27 cellular contexts compared by ENCODE assay signal in the genomic region with DNA sequence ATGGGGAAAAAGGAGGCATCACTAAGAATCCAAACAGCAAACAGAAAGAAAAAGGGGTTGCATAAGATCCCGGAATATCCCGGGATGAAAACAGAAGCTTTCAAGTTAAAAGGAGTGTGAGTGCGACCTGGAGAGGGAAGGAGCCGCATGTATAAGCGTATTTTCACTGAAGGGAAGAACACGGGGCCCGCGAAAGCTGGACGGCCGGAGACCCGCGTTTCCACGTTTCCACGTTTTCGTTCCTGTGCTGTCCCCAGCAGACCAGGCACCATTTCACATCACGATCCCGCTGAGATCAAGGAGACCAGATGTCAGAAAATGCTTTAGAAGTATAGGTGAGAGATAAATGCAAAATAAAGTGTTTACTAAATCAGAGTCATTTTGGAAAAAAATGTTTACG.
"Had no signal": no experiment of that assay in that cellular context is flagged by ENCODE, and none has a peak within 500 bp of the region (broad histone marks: within the 10 kb centered on the region; RNA-seq: fewer than 3 reads in every experiment).

No MANE protein-coding gene starts in this region.

- H3K4me3 Mint-ChIP-seq: naive thymus-derived CD8-positive, alpha-beta T cell; nephron; neural crest cell; stimulated activated effector memory CD8-positive, alpha-beta T cell treated with anti-CD3 and anti-CD28 coated beads, Interleukin-12 subunit alpha, Interleukin-12 subunit beta, amount 100 ng/mL, for 72 hours; stimulated activated naive CD8-positive, alpha-beta T cell treated with anti-CD3 and anti-CD28 coated beads, Interleukin-15, Interleukin-2, amounts not matched to agents 100 ng/mL and 50 ng/mL, for 24 hours had no signal

- H3K4me3 ChIP-seq: lower lobe of right lung, mucosa of descending colon, right atrium auricular region, right lobe of liver, smooth muscle cell, suprapubic skin, thoracic aorta, tibial artery, uterus had no signal

- H3K36me3 ChIP-seq: lower lobe of right lung, right atrium auricular region, right lobe of liver, suprapubic skin, thoracic aorta, tibial artery, uterus had no signal

- H3K9ac ChIP-seq: parathyroid adenoma had no signal

- H3K27ac Mint-ChIP-seq: naive thymus-derived CD8-positive, alpha-beta T cell; nephron; progenitor cell of endocrine pancreas; stimulated activated effector memory CD8-positive, alpha-beta T cell treated with anti-CD3 and anti-CD28 coated beads, Interleukin-12 subunit alpha, Interleukin-12 subunit beta, amount 100 ng/mL, for 72 hours; stimulated activated naive CD8-positive, alpha-beta T cell treated with anti-CD3 and anti-CD28 coated beads, Interleukin-15, Interleukin-2, amounts not matched to agents 100 ng/mL and 50 ng/mL, for 24 hours had no signal

- H3K4me1 ChIP-seq: lower lobe of right lung, parathyroid adenoma, right atrium auricular region, right lobe of liver, suprapubic skin, tibial artery, uterus had no signal

- H3K27me3 ChIP-seq: right atrium auricular region, right lobe of liver, uterus had no signal

- DNase-seq: hippocampal formation; kidney glomerular epithelial cell; left cardiac atrium; left ventricle myocardium superior; lower lobe of right lung; midbrain; mucosa of descending colon; nucleus accumbens; stimulated activated CD4-positive, alpha-beta T cell treated with anti-CD3 and anti-CD28 coated beads, Interleukin-2, amount 100 ng/mL, for 24 hours; stimulated activated CD4-positive, alpha-beta T cell treated with anti-CD3 and anti-CD28 coated beads, Interleukin-4, amount 100 ng/mL, for 24 hours; stimulated activated naive CD4-positive, alpha-beta T cell; tibial artery; trophoblast cell; uterus had no signal

- H3K9me3 Mint-ChIP-seq: naive thymus-derived CD8-positive, alpha-beta T cell; nephron; neural crest cell; stimulated activated effector memory CD8-positive, alpha-beta T cell treated with anti-CD3 and anti-CD28 coated beads, Interleukin-12 subunit alpha, Interleukin-12 subunit beta, amount 100 ng/mL, for 72 hours; stimulated activated naive CD8-positive, alpha-beta T cell treated with anti-CD3 and anti-CD28 coated beads, Interleukin-15, Interleukin-2, amounts not matched to agents 100 ng/mL and 50 ng/mL, for 24 hours had no signal

- H3K9me3 ChIP-seq: lower lobe of right lung, mucosa of descending colon, right atrium auricular region, right lobe of liver, suprapubic skin, thoracic aorta, tibial artery, uterus had no signal

- H3K36me3 Mint-ChIP-seq: naive thymus-derived CD8-positive, alpha-beta T cell; stimulated activated effector memory CD8-positive, alpha-beta T cell treated with anti-CD3 and anti-CD28 coated beads, Interleukin-12 subunit alpha, Interleukin-12 subunit beta, amount 100 ng/mL, for 72 hours had no signal

- ATAC-seq: left cardiac atrium; left lobe of liver; left ventricle myocardium superior; lower lobe of right lung; mucosa of descending colon; naive thymus-derived CD8-positive, alpha-beta T cell; right lobe of liver; stimulated activated effector memory CD8-positive, alpha-beta T cell treated with anti-CD3 and anti-CD28 coated beads, Interleukin-12 subunit alpha, Interleukin-12 subunit beta, amount 100 ng/mL, for 72 hours had no signal

- H3K4me1 Mint-ChIP-seq: naive thymus-derived CD8-positive, alpha-beta T cell; nephron; stimulated activated effector memory CD8-positive, alpha-beta T cell treated with anti-CD3 and anti-CD28 coated beads, Interleukin-12 subunit alpha, Interleukin-12 subunit beta, amount 100 ng/mL, for 72 hours had no signal

- H3K27ac ChIP-seq: lower lobe of right lung, parathyroid adenoma, right atrium auricular region, right lobe of liver, suprapubic skin, thoracic aorta, tibial artery, uterus had no signal
